ENCODE assay signal across 1 cellular context in genomic region chr1:232950197-232950918, GRCh38.
A peak's percentile ranks its signal among the peaks of the same experiment; 100 is the strongest.
TF ChIP-seq lines count a peak whose summit lies in the region.

TSS of gene NTPCR (plus strand) at chr1:232950611. CDS start at chr1:232950711, 100 bp downstream.

TF ChIP-seq in K562, 482 proteins besides CTCF, POLR2A, EP300 and RAD21 (continued from another document and continues in another):
- TF ChIP-seq ATF6 (CRISPR knock-in tag; IDR thresholded peaks at IDR 0.05) (no peak), GTF2B (IDR thresholded peaks at IDR 0.05; ENCODE audit: extremely low read depth, insufficient read length) (no peak), ZHX1 (conservative IDR thresholded peaks at IDR 0.05; ENCODE audit: low read length) (no peak), ZNF384 (IDR thresholded peaks at IDR 0.05; ENCODE audit: low read depth, low read length) (no peak), SREBF1 (IDR thresholded peaks at IDR 0.05; ENCODE audit: borderline replicate concordance, low read depth, low read length) (no peak), ZNF277 (CRISPR knock-in tag; IDR thresholded peaks at IDR 0.05; ENCODE audit: borderline replicate concordance) (no peak), ZNF174 (CRISPR knock-in tag; IDR thresholded peaks at IDR 0.05) (no peak), ZZZ3 (IDR thresholded peaks at IDR 0.05) (no peak), PATZ1 (CRISPR knock-in tag; IDR thresholded peaks at IDR 0.05; ENCODE audit: borderline replicate concordance) (0 out of 2 replicates have a peak, but pooled peaks have one; percentile 27), NBN (IDR thresholded peaks at IDR 0.05; ENCODE audit: low read depth) (0 out of 2 replicates have a peak, but pooled peaks have one; percentile 11), SMARCA5 (IDR thresholded peaks at IDR 0.05) (no peak), CEBPG (CRISPR knock-in tag; IDR thresholded peaks at IDR 0.05) (no peak), CEBPG (tag; conservative IDR thresholded peaks at IDR 0.05 in 1 of 2, IDR thresholded peaks at IDR 0.05 in 1 of 2) (peak in 1 of 2 experiments; percentile 52; a peak in 2 of 4 replicates), L3MBTL2 (IDR thresholded peaks at IDR 0.05) (peak; percentile 60), ARID3B (CRISPR knock-in tag; IDR thresholded peaks at IDR 0.05; ENCODE audit: borderline replicate concordance) (no peak), HIVEP1 (CRISPR knock-in tag; IDR thresholded peaks at IDR 0.05) (peak; percentile 52; the same call in 1 of the 2 replicates), ZSCAN32 (CRISPR knock-in tag; IDR thresholded peaks at IDR 0.05) (no peak), SMARCE1 (IDR thresholded peaks at IDR 0.05) (no peak), ZNF512 (tag; IDR thresholded peaks at IDR 0.05) (no peak), ZKSCAN3 (CRISPR knock-in tag; IDR thresholded peaks at IDR 0.05) (no peak), CREB3L1 (IDR thresholded peaks at IDR 0.05; ENCODE audit: borderline replicate concordance, low read depth) (0 out of 2 replicates have a peak, but pooled peaks have one; percentile 41), ZC3H11A (IDR thresholded peaks at IDR 0.05; ENCODE audit: low read depth, low read length) (no peak), CBX1 (IDR thresholded peaks at IDR 0.05; ENCODE audit: low read depth) (no peak; the same call in 1 of the 2 replicates), ZNF76 (CRISPR knock-in tag; IDR thresholded peaks at IDR 0.05; ENCODE audit: borderline replicate concordance) (no peak), HMGN3 (IDR thresholded peaks at IDR 0.05; ENCODE audit: borderline replicate concordance, extremely low read depth, insufficient read length, low read depth, low read length) (peak; percentile 65), THRB (CRISPR knock-in tag; conservative IDR thresholded peaks at IDR 0.05) (no peak), STAT6 (CRISPR knock-in tag; IDR thresholded peaks at IDR 0.05) (no peak), SMARCC2 (IDR thresholded peaks at IDR 0.05; ENCODE audit: low read depth) (no peak), MYNN (IDR thresholded peaks at IDR 0.05) (no peak), MYNN (CRISPR knock-in tag; IDR thresholded peaks at IDR 0.05) (no peak), PML (IDR thresholded peaks at IDR 0.05; ENCODE audit: low read length) (peak; percentile 58; the same call in 1 of the 2 replicates), POU5F1 (IDR thresholded peaks at IDR 0.05; ENCODE audit: borderline replicate concordance, low read depth, low read length, partially characterized antibody) (no peak), NEUROD1 (IDR thresholded peaks at IDR 0.05; ENCODE audit: borderline replicate concordance, low read depth, low read length, partially characterized antibody) (no peak), TFE3 (CRISPR knock-in tag; IDR thresholded peaks at IDR 0.05) (no peak), PTRF (tag; IDR thresholded peaks at IDR 0.05) (no peak), NCOA4 (IDR thresholded peaks at IDR 0.05; ENCODE audit: partially characterized antibody) (no peak), ZBTB7A (IDR thresholded peaks at IDR 0.05; ENCODE audit: borderline replicate concordance, control insufficient read depth, low read depth, low read length) (peak; percentile 80)
